12 cellular contexts compared by ENCODE assay signal in the genomic region with DNA sequence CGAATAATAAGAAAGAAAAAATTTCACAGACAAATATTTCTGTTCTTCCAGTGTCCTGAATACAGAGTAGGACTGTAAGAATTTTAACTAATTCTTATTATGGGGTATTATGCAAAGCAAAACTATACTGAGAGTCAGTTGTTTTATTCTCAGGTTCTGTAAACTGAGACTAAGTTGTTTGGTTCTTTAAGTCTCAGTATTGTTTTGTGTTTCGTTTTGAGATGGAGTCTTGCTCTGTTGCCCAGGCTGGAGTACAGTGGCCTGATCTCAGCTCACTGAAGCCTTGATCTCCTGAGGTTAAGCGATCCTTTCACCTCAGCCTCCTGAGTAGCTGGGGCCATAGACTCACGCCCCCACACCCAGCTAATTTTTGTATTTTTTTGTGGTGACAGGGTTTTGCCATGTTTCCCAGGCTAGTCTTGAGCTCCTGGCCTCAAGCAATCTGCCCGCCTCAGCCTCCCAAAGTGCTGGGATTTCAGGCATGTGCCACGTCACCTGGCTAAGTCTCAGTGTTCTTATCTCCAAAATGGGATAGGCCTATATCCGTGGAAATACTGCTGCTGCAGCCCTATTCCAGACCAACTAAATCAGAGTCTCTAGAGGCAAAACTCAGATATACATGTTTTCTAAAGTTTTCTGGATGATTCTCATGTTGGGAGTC.
DNase-seq lines count a peak whose midpoint lies in the region; ATAC-seq and TF ChIP-seq lines count a peak whose summit lies in the region.
"Had no signal": no experiment of that assay in that cellular context is flagged by ENCODE, and none has a peak within 500 bp of the region (broad histone marks: within the 10 kb centered on the region; RNA-seq: fewer than 3 reads in every experiment).

No MANE protein-coding gene starts in this region.

- CTCF ChIA-PET in mammary epithelial cell (lab: Charles Lee; ENCODE audit: low non-redundant PET) = no interaction called here

- H3K27ac ChIP-seq in spleen (no peak overlapping the region), mammary epithelial cell (ENCODE audit: insufficient read depth, low read depth, low read length) (no peak overlapping the region)

- H3K4me1 ChIP-seq in spleen = peaks cover 0 to 9% (median 0%) of the 10 kb centered on the region in 6 donors
- H3K4me1 ChIP-seq in mammary epithelial cell (ENCODE audit: insufficient read depth, low read length) = no peaks in the 10 kb centered on the region

- H3K9me3 ChIP-seq in spleen (no peaks in the 10 kb centered on the region), mammary epithelial cell (replicated peaks; ENCODE audit: insufficient read depth, low read length) (no peaks in the 10 kb centered on the region)

- ATAC-seq in GM19395 (IDR thresholded peaks at IDR 0.05; ENCODE audit: unreplicated experiment) (peak; percentile 93), HG02678 (IDR thresholded peaks at IDR 0.05; ENCODE audit: unreplicated experiment) (peak; percentile 90), HG03432 (IDR thresholded peaks at IDR 0.05; ENCODE audit: unreplicated experiment) (peak; percentile 93)

- H3K79me2 ChIP-seq in mammary epithelial cell (ENCODE audit: insufficient read depth, low read length) = no peaks in the 10 kb centered on the region

- H3K9ac ChIP-seq in mammary epithelial cell (ENCODE audit: insufficient read depth, low read length) = no peak overlapping the region

- DNase-seq in GM12865 (ENCODE audit: low read depth) (peak; percentile 64), spleen (no peak), putamen (ENCODE audit: low spot score) (no peak), middle frontal gyrus (ENCODE audit: extremely low spot score, low spot score) (no peak), mammary epithelial cell (no peak)
- DNase-seq: ACHN, DMS153, erythroblast, NCI-H187 had no signal

- H3K4me2 ChIP-seq in mammary epithelial cell (ENCODE audit: insufficient read depth, low read depth, low read length) = no peak overlapping the region

- 84 to 95% (median 89%) methylated on average over 7 of the region's 7 CpGs for WGBS in spleen, 5 donors
- WGBS in mammary epithelial cell (ENCODE audit: low coverage, missing lambda C conversion rate) = 96% methylated on average over 7 of the region's 7 CpGs

- no peaks in the 10 kb centered on the region for H3K36me3 ChIP-seq in spleen
- H3K36me3 ChIP-seq in mammary epithelial cell (ENCODE audit: insufficient read depth, low read length) = no peaks in the 10 kb centered on the region

- in situ Hi-C loops in mammary epithelial cell (cut with MboI; ENCODE audit: low sequenced_read_pairs in 2 of 2) = no loop called here

- intact Hi-C loops in spleen (cut with DNase I; ENCODE audit: low total_unique reads) = no loop called here
- intact Hi-C loops in mammary epithelial cell (cut with micrococcal nuclease) = no loop called here

- no peak for TF ChIP-seq CTCF in GM12865 (IDR thresholded peaks at IDR 0.05; ENCODE audit: insufficient read depth, low read depth, low read length, missing control alignments)
- no peak for TF ChIP-seq CTCF in spleen (IDR thresholded peaks at IDR 0.05 in 8 of 11, conservative IDR thresholded peaks at IDR 0.05 in 3 of 11)
- no peak for TF ChIP-seq CTCF in mammary epithelial cell (conservative IDR thresholded peaks at IDR 0.05 in 1 of 2, IDR thresholded peaks at IDR 0.05 in 1 of 2; ENCODE audit: extremely low read depth in 1 of 2, insufficient read depth in 1 of 2, low read depth in 1 of 2, low read length in 2 of 2)

- H2AFZ ChIP-seq in mammary epithelial cell (ENCODE audit: low read depth, low read length) = no peak overlapping the region

- dilution Hi-C loops in mammary epithelial cell (cut with HindIII; ENCODE audit: low sequenced_read_pairs) = no loop called here

- no TSS peak for BruUV-seq in mammary epithelial cell (replicated peaks; lab: Mats Ljungman, UMichigan)

- H4K20me1 ChIP-seq in mammary epithelial cell (ENCODE audit: insufficient read depth, low read length) = no peaks in the 10 kb centered on the region

- H3K4me3 ChIP-seq in GM12865 (ENCODE audit: low read depth, low read length) = no peak overlapping the region
- H3K4me3 ChIP-seq in spleen = no peak overlapping the region
- no peak overlapping the region for H3K4me3 ChIP-seq in mammary epithelial cell (replicated peaks in 1 of 3; ENCODE audit: insufficient read depth in 1 of 3, low read depth in 2 of 3, low read length in 3 of 3)

- H3K27me3 ChIP-seq in spleen (replicated peaks in 1 of 7) (no peaks in the 10 kb centered on the region), mammary epithelial cell (ENCODE audit: insufficient read depth, low read length) (no peaks in the 10 kb centered on the region)

- no peak for TF ChIP-seq POLR2A in spleen (IDR thresholded peaks at IDR 0.05)
